Comparison of ENCODE assay signal across 26 cellular contexts in the genomic region with DNA sequence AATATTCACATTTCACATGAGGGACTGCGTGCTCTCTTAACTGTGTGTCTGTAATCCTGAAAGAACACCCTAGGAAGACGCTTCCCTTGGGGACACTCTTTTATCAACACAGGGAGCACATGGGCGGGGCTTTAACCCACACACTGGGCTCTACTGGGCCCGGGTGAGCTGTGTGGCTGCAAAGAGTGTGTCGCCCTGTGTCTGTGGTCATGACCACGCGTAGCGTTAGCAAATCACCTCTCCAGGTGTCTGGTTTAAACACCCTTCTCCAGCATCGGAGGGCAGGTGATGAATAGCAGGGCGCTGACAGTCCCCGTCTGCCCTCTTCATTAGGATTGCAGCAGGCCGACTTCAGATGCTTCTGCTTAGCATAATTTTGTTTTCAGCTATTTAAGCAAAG.
DNase-seq lines count a peak whose midpoint lies in the region; ATAC-seq and TF ChIP-seq lines count a peak whose summit lies in the region.
"Had no signal": no experiment of that assay in that cellular context is flagged by ENCODE, and none has a peak within 500 bp of the region (broad histone marks: within the 10 kb centered on the region; RNA-seq: fewer than 3 reads in every experiment).

No MANE protein-coding gene starts in this region.

- H3K9ac ChIP-seq in BLaER1 = no peak overlapping the region
- no peak overlapping the region for H3K9ac ChIP-seq in OCI-LY1 (ENCODE audit: low read length)

- H3K4me3 Mint-ChIP-seq in GM23338 = peak overlapping the region; percentile 73
- H3K4me3 Mint-ChIP-seq in naive B cell = peak overlapping the region in 6 of 8 donors; percentile 38 to 85 (median 68)
- H3K4me3 Mint-ChIP-seq: activated CD4-positive, alpha-beta memory T cell treated with anti-CD3 and anti-CD28 coated beads, Interleukin-2, amount 10 ng/mL, durations not matched to agents 7 days and 5 days; activated T-helper 1 cell treated with anti-CD3 and anti-CD28 coated beads, Interleukin-12 subunit alpha, Interleukin-12 subunit beta, Interleukin-2, Interleukin-4 antibody, amounts not matched to agents 30 ng/mL and 10 ng/mL and 1 ng/mL, durations not matched to agents 14 hours and 24 hours and 36 hours; T-helper 2 cell treated with Interferon-gamma antibody and Interleukin-4, amounts not matched to agents 5 μg/mL and 100 μg/mL, for 36 hours had no signal

- H3K36me3 ChIP-seq in BLaER1 (no peaks in the 10 kb centered on the region), GM23338 (ENCODE audit: insufficient read depth) (no peaks in the 10 kb centered on the region), OCI-LY1 (ENCODE audit: insufficient read depth, low read length) (no peaks in the 10 kb centered on the region; the same call in 1 of the 2 replicates)
- H3K36me3 ChIP-seq: pancreas had no signal

- no peaks in the 10 kb centered on the region for H3K9me3 ChIP-seq in BLaER1
- no peaks in the 10 kb centered on the region for H3K9me3 ChIP-seq in OCI-LY1 (ENCODE audit: low read length)
- H3K9me3 ChIP-seq: Caco-2, pancreas had no signal

- ATAC-seq in GM23338 (peak; percentile 20), naive B cell (ENCODE audit: low read depth in 2 of 2) (no peak), HG02588 (IDR thresholded peaks at IDR 0.05; ENCODE audit: unreplicated experiment) (no peak), GM21786 (IDR thresholded peaks at IDR 0.05; ENCODE audit: unreplicated experiment) (no peak)
- ATAC-seq: naive thymus-derived CD4-positive, alpha-beta T cell; pancreas had no signal

- H3K4me1 ChIP-seq in BLaER1 (peaks cover 40% of the 10 kb centered on the region), GM23338 (ENCODE audit: insufficient read depth) (peaks cover 14% of the 10 kb centered on the region), OCI-LY1 (ENCODE audit: insufficient read depth, low read length, severe bottlenecking) (peaks cover 10% of the 10 kb centered on the region)
- H3K4me1 ChIP-seq: Caco-2, pancreas had no signal

- no peaks in the 10 kb centered on the region for H3K9me3 Mint-ChIP-seq in GM23338
- H3K9me3 Mint-ChIP-seq in naive B cell = no peaks in the 10 kb centered on the region
- H3K9me3 Mint-ChIP-seq: activated CD4-positive, alpha-beta memory T cell treated with anti-CD3 and anti-CD28 coated beads, Interleukin-2, amount 10 ng/mL, durations not matched to agents 7 days and 5 days; activated T-helper 1 cell treated with anti-CD3 and anti-CD28 coated beads, Interleukin-12 subunit alpha, Interleukin-12 subunit beta, Interleukin-2, Interleukin-4 antibody, amounts not matched to agents 30 ng/mL and 10 ng/mL and 1 ng/mL, durations not matched to agents 14 hours and 24 hours and 36 hours; naive thymus-derived CD4-positive, alpha-beta T cell; T-helper 2 cell treated with Interferon-gamma antibody and Interleukin-4, amounts not matched to agents 5 μg/mL and 100 μg/mL, for 36 hours had no signal

- H3K27ac Mint-ChIP-seq in GM23338 (no peak overlapping the region), naive B cell (peak overlapping the region in 1 of 6 donors; percentile 42)
- H3K27ac Mint-ChIP-seq: activated CD4-positive, alpha-beta memory T cell treated with anti-CD3 and anti-CD28 coated beads, Interleukin-2, amount 10 ng/mL, durations not matched to agents 7 days and 5 days; activated T-helper 1 cell treated with anti-CD3 and anti-CD28 coated beads, Interleukin-12 subunit alpha, Interleukin-12 subunit beta, Interleukin-2, Interleukin-4 antibody, amounts not matched to agents 30 ng/mL and 10 ng/mL and 1 ng/mL, durations not matched to agents 14 hours and 24 hours and 36 hours; naive thymus-derived CD4-positive, alpha-beta T cell; T-helper 2 cell treated with Interferon-gamma antibody and Interleukin-4, amounts not matched to agents 5 μg/mL and 100 μg/mL, for 36 hours had no signal

- H3K4me2 ChIP-seq in BLaER1 = peak overlapping the region; percentile 45
- peak overlapping the region; percentile 72; the same call in 1 of the 2 replicates for H3K4me2 ChIP-seq in GM23338
- peak overlapping the region; percentile 12; the same call in 1 of the 2 replicates for H3K4me2 ChIP-seq in OCI-LY1 (ENCODE audit: low read length)

- no peaks in the 10 kb centered on the region for H3K9me2 ChIP-seq in GM23338 (ENCODE audit: insufficient read depth)
- H3K9me2 ChIP-seq in OCI-LY1 (ENCODE audit: low read depth, low read length) = no peaks in the 10 kb centered on the region

- H2AFZ ChIP-seq in GM23338 (no peak overlapping the region), OCI-LY1 (ENCODE audit: low read length) (no peak overlapping the region)

- TF ChIP-seq CTCF in GM23338 (conservative IDR thresholded peaks at IDR 0.05; ENCODE audit: low read depth in 2 of 2) (no peak), OCI-LY1 (IDR thresholded peaks at IDR 0.05; ENCODE audit: low read length) (no peak)

- DNase-seq in GM23338 (ENCODE audit: low spot score) = no peak
- no peak for DNase-seq in naive B cell
- DNase-seq in activated CD8-positive, alpha-beta memory T cell treated with anti-CD3 and anti-CD28 coated beads, Interleukin-2, amount 50 U/mL, for 4 hours = no peak
- no peak for DNase-seq in NCI-H1694 (lab: John Stamatoyannopoulos, UW)
- DNase-seq: activated CD4-positive, alpha-beta memory T cell treated with anti-CD3 and anti-CD28 coated beads, Interleukin-2, amount 10 ng/mL, durations not matched to agents 7 days and 5 days; activated CD4-positive, alpha-beta T cell treated with anti-CD3 and anti-CD28 coated beads for 1 hour; activated CD8-positive, alpha-beta memory T cell treated with anti-CD3 and anti-CD28 coated beads, Interleukin-2, amount 50 U/mL, for 48 hours; activated naive CD4-positive, alpha-beta T cell treated with Interleukin-2 at 50 U/mL for 16 hours; Caco-2; central memory CD4-positive, alpha-beta T cell; cortex of kidney; DMS53; IMR-90; midbrain; naive thymus-derived CD4-positive, alpha-beta T cell; NCI-H524 treated with DMSO at 0.1 percent for 48 hours; pancreas; stimulated activated naive CD4-positive, alpha-beta T cell treated with Interleukin-2 at 50 U/mL for 16 hours had no signal

- H3K79me2 ChIP-seq in GM23338 (replicated peaks; ENCODE audit: insufficient read depth) (no peaks in the 10 kb centered on the region), OCI-LY1 (ENCODE audit: insufficient read depth, low read length) (no peaks in the 10 kb centered on the region)

- H3K27me3 ChIP-seq in BLaER1 (0 out of 2 replicates have a peak, but pooled peaks cover 3% of the 10 kb centered on the region), GM23338 (ENCODE audit: insufficient read depth) (no peaks in the 10 kb centered on the region), OCI-LY1 (ENCODE audit: insufficient read depth, low read length) (no peaks in the 10 kb centered on the region; the same call in 1 of the 2 replicates)

- no peaks in the 10 kb centered on the region for H3F3A ChIP-seq in GM23338 (replicated peaks; ENCODE audit: low read depth)
- no peaks in the 10 kb centered on the region for H3F3A ChIP-seq in OCI-LY1 (ENCODE audit: insufficient read depth, low read length)

- H3K4me1 Mint-ChIP-seq in GM23338 (peaks cover 51% of the 10 kb centered on the region), naive B cell (peaks cover 13 to 20% (median 17%) of the 10 kb centered on the region in 3 donors)
- H3K4me1 Mint-ChIP-seq: activated CD4-positive, alpha-beta memory T cell treated with anti-CD3 and anti-CD28 coated beads, Interleukin-2, amount 10 ng/mL, durations not matched to agents 7 days and 5 days had no signal

- H3K27ac ChIP-seq in BLaER1 = no peak overlapping the region
- no peak overlapping the region for H3K27ac ChIP-seq in GM23338 (ENCODE audit: low read depth)
- no peak overlapping the region for H3K27ac ChIP-seq in OCI-LY1 (ENCODE audit: low read depth, low read length, poor library complexity, severe bottlenecking)
- H3K27ac ChIP-seq: C4-2B, pancreas, skin epidermis had no signal

- H3K27me3 Mint-ChIP-seq in GM23338 (ENCODE audit: insufficient read depth, low read depth, poor library complexity) (peaks cover 27% of the 10 kb centered on the region), naive B cell (peaks cover 51 to 53% (median 51%) of the 10 kb centered on the region in 3 donors)

- H4K20me1 ChIP-seq in BLaER1 (peaks cover 60% of the 10 kb centered on the region; the same call in 1 of the 2 replicates), GM23338 (replicated peaks; ENCODE audit: insufficient read depth) (no peaks in the 10 kb centered on the region; the same call in 1 of the 2 replicates), OCI-LY1 (ENCODE audit: insufficient read depth, low read length) (no peaks in the 10 kb centered on the region)

- H3K4me3 ChIP-seq in BLaER1 (no peak overlapping the region), GM23338 (no peak overlapping the region), OCI-LY1 (ENCODE audit: low read depth, low read length, poor library complexity, severe bottlenecking) (no peak overlapping the region)
- H3K4me3 ChIP-seq: pancreas, skin epidermis had no signal

- no peaks in the 10 kb centered on the region for H3K36me3 Mint-ChIP-seq in GM23338 (ENCODE audit: low read depth)
- no peaks in the 10 kb centered on the region for H3K36me3 Mint-ChIP-seq in naive B cell
- H3K36me3 Mint-ChIP-seq: naive thymus-derived CD4-positive, alpha-beta T cell had no signal

TF ChIP-seq in GM23338, 12 proteins besides CTCF, POLR2A, EP300 and RAD21 (continues in another document):
- TF ChIP-seq POLR2AphosphoS5 (IDR thresholded peaks at IDR 0.05; ENCODE audit: low read depth) (no peak), JUNB (IDR thresholded peaks at IDR 0.05; ENCODE audit: unreplicated experiment) (no peak), EZH2phosphoT487 (IDR thresholded peaks at IDR 0.05; ENCODE audit: unreplicated experiment) (no peak), STAT1 (IDR thresholded peaks at IDR 0.05; ENCODE audit: unreplicated experiment) (no peak)

Comparison
In these comparisons a context has a peak if more than half of its experiments do, and no peak if none do; other contexts are left out.
1. H3K4me2 ChIP-seq: peak in every context shown above with its lines; median percentile 72 in GM23338; 45 in BLaER1; 12 in OCI-LY1.